In genomic region chr2:173990970-173991819, GRCh38 we compare ENCODE assay signal across 8 cellular contexts. TPM values are rescaled to one million over a fixed set of nuclear protein-coding genes. Genes with fewer than 3 reads are reported as not detected.
A peak's percentile ranks its signal among the peaks of the same experiment; 100 is the strongest.
DNase-seq lines count a peak whose midpoint lies in the region; ATAC-seq and TF ChIP-seq lines count a peak whose summit lies in the region.

No MANE protein-coding gene starts in this region.

- TF ChIP-seq CTCF in activated B cell treated with CpG ODN at 0.5 μM for 24 hours (IDR thresholded peaks at IDR 0.05) (no peak), H9 (conservative IDR thresholded peaks at IDR 0.05) (no peak)
- no peak for TF ChIP-seq CTCF in CD8-positive, alpha-beta T cell (IDR thresholded peaks at IDR 0.05)

- no peak overlapping the region for H4K91ac ChIP-seq in H9 (ENCODE audit: insufficient read length, low read depth, low read length)

- H3K14ac ChIP-seq in H9 (ENCODE audit: insufficient read depth, low read length) = no peak overlapping the region

- no peak overlapping the region for H3T11ph ChIP-seq in H9 (ENCODE audit: low read length)

- intact Hi-C loops in activated B cell treated with CpG ODN at 0.5 μM for 24 hours (cut with micrococcal nuclease) = loop anchor here (1.0 to 2.0 kb wide), 3 partner anchors 20 to 48 kb away; partner anchors contain the start of gene SP3
- intact Hi-C loops in CD8-positive, alpha-beta T cell (cut with DNase I, micrococcal nuclease) = no loop called here

- no peak overlapping the region for H2BK12ac ChIP-seq in H9 (ENCODE audit: insufficient read length, low read depth, low read length)

- no peak overlapping the region for H2BK5ac ChIP-seq in H9 (ENCODE audit: insufficient read length, low read length)

- CTCF ChIA-PET in activated B cell treated with CpG ODN at 0.5 μM for 24 hours (lab: Charles Lee) = interaction anchor here (1.0 to 1.2 kb wide), 3 partner anchors 9 to 49 kb away, joined by 3 to 4 read pairs (median 3); no protein-coding TSS in a partner anchor
- CTCF ChIA-PET in CD8-positive, alpha-beta T cell (lab: Charles Lee) = interaction anchor here (0.6 kb wide), 1 partner anchor 41 kb away, joined by 3 read pairs; no protein-coding TSS in a partner anchor
- CTCF ChIA-PET in activated naive CD4-positive, alpha-beta T cell treated with anti-CD3 and anti-CD28 coated beads, Interleukin-2, amount 10 ng/mL, durations not matched to agents 7 days and 5 days (lab: Charles Lee) = no interaction called here

- no peak overlapping the region for H4K8ac ChIP-seq in H9 (replicated peaks; ENCODE audit: insufficient read length, low read depth, low read length)

- H4K20me1 ChIP-seq in H9 (ENCODE audit: control insufficient read depth, insufficient read depth, insufficient read length) = no peaks in the 10 kb centered on the region

- WGBS in H9 (ENCODE audit: extremely low coverage, insufficient read length, low lambda C conversion rate) = no CpG with 5 or more reads among the region's 13 CpGs

- no peak overlapping the region for H2BK120ac ChIP-seq in H9 (ENCODE audit: low read depth, low read length, poor library complexity, severe bottlenecking)

- no peaks in the 10 kb centered on the region for H3K27me3 Mint-ChIP-seq in activated B cell treated with CpG ODN at 0.5 μM for 24 hours
- H3K27me3 Mint-ChIP-seq in H9 (ENCODE audit: low read depth) = peaks cover 6% of the 10 kb centered on the region
- peaks cover 4% of the 10 kb centered on the region for H3K27me3 Mint-ChIP-seq in CD8-positive, alpha-beta T cell (ENCODE audit: low read depth)
- peaks cover 16% of the 10 kb centered on the region for H3K27me3 Mint-ChIP-seq in activated naive CD4-positive, alpha-beta T cell treated with anti-CD3 and anti-CD28 coated beads, Interleukin-2, amount 10 ng/mL, durations not matched to agents 7 days and 5 days

- ATAC-seq in GM18867 (IDR thresholded peaks at IDR 0.05; ENCODE audit: unreplicated experiment) (peak; percentile 78), HG02938 (IDR thresholded peaks at IDR 0.05; ENCODE audit: unreplicated experiment) (peak; percentile 60), activated B cell treated with CpG ODN at 0.5 μM for 24 hours (ENCODE audit: low read depth) (peak; percentile 96), left lobe of liver (peak; percentile 82)
- no peak for ATAC-seq in CD8-positive, alpha-beta T cell

- H3K9me3 ChIP-seq in H9 (ENCODE audit: control insufficient read depth, low read depth, low read length) = no peaks in the 10 kb centered on the region
- H3K9me3 ChIP-seq in CD8-positive, alpha-beta T cell (ENCODE audit: low read length) = no peaks in the 10 kb centered on the region

- no peak overlapping the region for H2AK5ac ChIP-seq in H9 (ENCODE audit: insufficient read length, low read length)

- H3K4ac ChIP-seq in H9 (ENCODE audit: low read depth, low read length) = no peak overlapping the region

- H3K4me1 ChIP-seq in H9 (ENCODE audit: insufficient read depth, low read length) = no peaks in the 10 kb centered on the region
- no peaks in the 10 kb centered on the region for H3K4me1 ChIP-seq in CD8-positive, alpha-beta T cell (ENCODE audit: insufficient read depth, low read length)

- no peak overlapping the region for H2BK20ac ChIP-seq in H9 (ENCODE audit: low read depth, low read length, poor library complexity, severe bottlenecking)

- H3K18ac ChIP-seq in H9 (ENCODE audit: insufficient read length, low read depth, low read length) = no peak overlapping the region

- H3K27me3 ChIP-seq in H9 (ENCODE audit: insufficient read depth, low read length) = no peaks in the 10 kb centered on the region
- no peaks in the 10 kb centered on the region for H3K27me3 ChIP-seq in CD8-positive, alpha-beta T cell (ENCODE audit: insufficient read depth, low read length)

- peak overlapping the region; percentile 68 for H3K4me3 Mint-ChIP-seq in activated B cell treated with CpG ODN at 0.5 μM for 24 hours
- H3K4me3 Mint-ChIP-seq in H9 = no peak overlapping the region
- H3K4me3 Mint-ChIP-seq in CD8-positive, alpha-beta T cell = no peak overlapping the region
- H3K4me3 Mint-ChIP-seq in activated naive CD4-positive, alpha-beta T cell treated with anti-CD3 and anti-CD28 coated beads, Interleukin-2, amount 10 ng/mL, durations not matched to agents 7 days and 5 days = no peak overlapping the region

- H3K9ac ChIP-seq in H9 (ENCODE audit: extremely low read depth, insufficient read length, low read length) = no peak overlapping the region

- H3K4me2 ChIP-seq in H9 (ENCODE audit: insufficient read depth, insufficient read length, low read length) = no peak overlapping the region

- H3K23ac ChIP-seq in H9 (ENCODE audit: insufficient read length, low read depth, low read length) = no peak overlapping the region

- H3K27ac Mint-ChIP-seq in activated B cell treated with CpG ODN at 0.5 μM for 24 hours (peak overlapping the region; percentile 89), H9 (no peak overlapping the region)
- H3K27ac Mint-ChIP-seq in CD8-positive, alpha-beta T cell = no peak overlapping the region
- no peak overlapping the region for H3K27ac Mint-ChIP-seq in activated naive CD4-positive, alpha-beta T cell treated with anti-CD3 and anti-CD28 coated beads, Interleukin-2, amount 10 ng/mL, durations not matched to agents 7 days and 5 days

- peak; percentile 22 for DNase-seq in activated B cell treated with CpG ODN at 0.5 μM for 24 hours
- DNase-seq in left lobe of liver (ENCODE audit: low spot score) = peak; percentile 90
- no peak for DNase-seq in NCI-H1930 (lab: John Stamatoyannopoulos, UW)
- no peak for DNase-seq in H9
- DNase-seq in CD8-positive, alpha-beta T cell = no peak
- no peak for DNase-seq in activated naive CD4-positive, alpha-beta T cell treated with anti-CD3 and anti-CD28 coated beads, Interleukin-2, amount 10 ng/mL, durations not matched to agents 7 days and 5 days

- no peaks in the 10 kb centered on the region for H3K79me1 ChIP-seq in H9 (ENCODE audit: insufficient read depth, low read depth, low read length, poor library complexity, severe bottlenecking)

- H2BK15ac ChIP-seq in H9 (ENCODE audit: low read depth, low read length) = no peak overlapping the region

- no peaks in the 10 kb centered on the region for H3K79me2 ChIP-seq in H9 (ENCODE audit: insufficient read depth, low read length)

- no peaks in the 10 kb centered on the region for H3K23me2 ChIP-seq in H9 (ENCODE audit: insufficient read length, low read depth, low read length, poor library complexity, severe bottlenecking)

- H3K4me3 ChIP-seq in CD8-positive, alpha-beta T cell (ENCODE audit: low read depth, low read length) = no peak overlapping the region

- H3K36me3 Mint-ChIP-seq in activated B cell treated with CpG ODN at 0.5 μM for 24 hours (ENCODE audit: low read depth) = no peaks in the 10 kb centered on the region
- H3K36me3 Mint-ChIP-seq in H9 (ENCODE audit: insufficient read depth in 1 of 3, low read depth in 3 of 3) = no peaks in the 10 kb centered on the region
- H3K36me3 Mint-ChIP-seq in CD8-positive, alpha-beta T cell = no peaks in the 10 kb centered on the region
- H3K36me3 Mint-ChIP-seq in activated naive CD4-positive, alpha-beta T cell treated with anti-CD3 and anti-CD28 coated beads, Interleukin-2, amount 10 ng/mL, durations not matched to agents 7 days and 5 days = no peaks in the 10 kb centered on the region

- H3K36me3 ChIP-seq in CD8-positive, alpha-beta T cell (ENCODE audit: insufficient read depth, low read length) = no peaks in the 10 kb centered on the region

- no peaks in the 10 kb centered on the region for H3K9me3 Mint-ChIP-seq in activated B cell treated with CpG ODN at 0.5 μM for 24 hours
- H3K9me3 Mint-ChIP-seq in H9 = no peaks in the 10 kb centered on the region
- H3K9me3 Mint-ChIP-seq in CD8-positive, alpha-beta T cell = no peaks in the 10 kb centered on the region
- no peaks in the 10 kb centered on the region for H3K9me3 Mint-ChIP-seq in activated naive CD4-positive, alpha-beta T cell treated with anti-CD3 and anti-CD28 coated beads, Interleukin-2, amount 10 ng/mL, durations not matched to agents 7 days and 5 days

- H3K27ac ChIP-seq in H9 (ENCODE audit: insufficient read length, low read depth, low read length) = no peak overlapping the region
- no peak overlapping the region for H3K27ac ChIP-seq in CD8-positive, alpha-beta T cell (ENCODE audit: low read depth, low read length)

- no peak overlapping the region for H4K5ac ChIP-seq in H9 (ENCODE audit: insufficient read length, low read depth, low read length)

- H3K56ac ChIP-seq in H9 (ENCODE audit: insufficient read length, low read depth, low read length) = no peak overlapping the region

- no peak overlapping the region for H2AFZ ChIP-seq in H9 (ENCODE audit: low read length)

- POLR2A ChIA-PET in activated B cell treated with CpG ODN at 0.5 μM for 24 hours (lab: Charles Lee) = interaction anchor here (0.7 to 5.1 kb wide), 13 partner anchors 13 to 257 kb away, joined by 3 to 105 read pairs (median 4); partner anchors contain the start of genes OLA1 and SP3
- POLR2A ChIA-PET in CD8-positive, alpha-beta T cell (lab: Charles Lee) = no interaction called here

- H3K4me1 Mint-ChIP-seq in activated B cell treated with CpG ODN at 0.5 μM for 24 hours (peaks cover 40% of the 10 kb centered on the region), H9 (peaks cover 0 to 3% of the 10 kb centered on the region in 2 experiments; a peak in 1 of 4 replicates)
- H3K4me1 Mint-ChIP-seq in CD8-positive, alpha-beta T cell (ENCODE audit: low read depth) = no peaks in the 10 kb centered on the region
- H3K4me1 Mint-ChIP-seq in activated naive CD4-positive, alpha-beta T cell treated with anti-CD3 and anti-CD28 coated beads, Interleukin-2, amount 10 ng/mL, durations not matched to agents 7 days and 5 days = no peaks in the 10 kb centered on the region

RNA-seq across cellular contexts. Expression of gene SP3, which starts 26.0 kb away (rescaled TPM):
- total RNA-seq in activated B cell treated with CpG ODN at 0.5 μM for 24 hours (124 and 139 TPM in 2 replicates), left lobe of liver (31.7 TPM), H9 (2021) (86.3 and 87.6 TPM in 2 replicates)
- 100 to 1,000 TPM; 166 to 169 TPM for total RNA-seq in CD8-positive, alpha-beta T cell

Comparison
In these comparisons a context has a peak if more than half of its experiments do, and no peak if none do; other contexts are left out.
1. DNase-seq: peak in activated B cell treated with CpG ODN at 0.5 μM for 24 hours (single experiment) and left lobe of liver (single experiment); none in NCI-H1930 (0 of 2), H9 (single experiment), CD8-positive, alpha-beta T cell (0 of 7) and activated naive CD4-positive, alpha-beta T cell treated with anti-CD3 and anti-CD28 coated beads, Interleukin-2, amount 10 ng/mL, durations not matched to agents 7 days and 5 days (single experiment).